ENCODE assay signal across 17 cellular contexts in the genomic region with DNA sequence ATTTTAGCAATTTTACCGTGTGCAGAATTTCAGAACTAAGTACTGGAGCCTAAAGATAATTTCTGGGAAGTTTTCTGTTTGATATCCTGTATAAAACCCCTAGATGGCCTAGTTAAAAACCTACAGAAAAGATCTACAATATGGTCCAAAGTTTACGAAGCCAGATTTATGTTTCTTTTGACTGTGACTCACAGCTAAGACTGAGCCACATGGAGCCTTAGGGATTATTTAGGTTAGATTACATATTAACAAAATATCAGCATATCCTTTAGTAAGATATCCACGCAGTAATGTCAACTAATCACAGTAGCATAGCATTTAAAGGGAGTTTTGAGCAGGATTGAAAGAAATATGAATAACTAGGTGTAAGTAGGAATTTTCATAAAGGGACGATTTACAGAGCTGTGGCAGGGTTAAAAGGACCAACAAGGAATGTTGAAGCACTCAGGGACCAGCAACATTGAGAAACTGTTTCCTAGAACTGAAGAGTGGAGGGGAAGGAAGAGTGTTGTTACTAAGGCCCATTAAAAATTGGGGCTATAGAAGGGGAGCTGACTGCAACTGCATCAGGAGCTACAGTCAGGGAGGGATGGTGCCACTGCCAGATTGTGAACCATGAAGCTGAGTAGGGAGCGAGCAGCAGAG.
DNase-seq lines count a peak whose midpoint lies in the region; ATAC-seq and FAIRE-seq lines count a peak whose summit lies in the region.
"Had no signal": no experiment of that assay in that cellular context is flagged by ENCODE, and none has a peak within 500 bp of the region (broad histone marks: within the 10 kb centered on the region; RNA-seq: fewer than 3 reads in every experiment).

No MANE protein-coding gene starts in this region.

- no peaks in the 10 kb centered on the region for H3K9me3 Mint-ChIP-seq in activated naive CD4-positive, alpha-beta T cell treated with anti-CD3 and anti-CD28 coated beads for 36 hours
- H3K9me3 Mint-ChIP-seq: GM23338 had no signal

- no peak overlapping the region for H3K4me3 ChIP-seq in mesenchymal stem cell (ENCODE audit: insufficient read depth in 1 of 2, low read depth in 1 of 2, low read length in 2 of 2)
- H3K4me3 ChIP-seq: GM23338, PC-9 had no signal

- H4K91ac ChIP-seq in mesenchymal stem cell (ENCODE audit: low read length), result no peak overlapping the region

- H3K4me1 Mint-ChIP-seq in activated naive CD4-positive, alpha-beta T cell treated with anti-CD3 and anti-CD28 coated beads for 36 hours (ENCODE audit: low read depth), result peaks cover 2% of the 10 kb centered on the region

- no peak overlapping the region for H3K9ac ChIP-seq in mesenchymal stem cell (ENCODE audit: low read length)
- H3K9ac ChIP-seq: KMS-11 had no signal

- H3K36me3 Mint-ChIP-seq in activated naive CD4-positive, alpha-beta T cell treated with anti-CD3 and anti-CD28 coated beads for 36 hours (ENCODE audit: low read depth), result no peaks in the 10 kb centered on the region
- H3K36me3 Mint-ChIP-seq: CD14-positive monocyte had no signal

- no peak overlapping the region for H3K4me3 Mint-ChIP-seq in activated naive CD4-positive, alpha-beta T cell treated with anti-CD3 and anti-CD28 coated beads for 36 hours
- H3K4me3 Mint-ChIP-seq: GM23338 had no signal

- H3K36me3 ChIP-seq in mesenchymal stem cell (ENCODE audit: control insufficient read depth in 1 of 2, insufficient read depth in 2 of 2, low read depth in 1 of 2, low read length in 2 of 2), result no peaks in the 10 kb centered on the region

- H2BK120ac ChIP-seq in mesenchymal stem cell (ENCODE audit: low read depth, low read length), result no peak overlapping the region

- peak overlapping the region in 1 of 2 experiments; percentile 21 for H3K18ac ChIP-seq in mesenchymal stem cell (ENCODE audit: low read depth in 1 of 2, low read length in 2 of 2)

- H2AFZ ChIP-seq in mesenchymal stem cell (ENCODE audit: low read depth, low read length), result no peak overlapping the region
- H2AFZ ChIP-seq: GM23338, PC-9 had no signal

- peak overlapping the region; percentile 21 for H3K4me2 ChIP-seq in mesenchymal stem cell (ENCODE audit: low read length, poor library complexity, severe bottlenecking)
- H3K4me2 ChIP-seq: GM23338, KMS-11, PC-9 had no signal

- no peak overlapping the region for H3K4ac ChIP-seq in mesenchymal stem cell (ENCODE audit: low read depth in 1 of 2, low read length in 2 of 2)

- H3K27ac Mint-ChIP-seq in activated naive CD4-positive, alpha-beta T cell treated with anti-CD3 and anti-CD28 coated beads for 36 hours, result no peak overlapping the region
- H3K27ac Mint-ChIP-seq: GM23338 had no signal

- H3K27me3 Mint-ChIP-seq in activated naive CD4-positive, alpha-beta T cell treated with anti-CD3 and anti-CD28 coated beads for 36 hours (ENCODE audit: low read depth), result no peaks in the 10 kb centered on the region

- intact Hi-C loops in activated naive CD4-positive, alpha-beta T cell treated with anti-CD3 and anti-CD28 coated beads for 36 hours (cut with micrococcal nuclease), result no loop called here

- no peak overlapping the region for H3K23ac ChIP-seq in mesenchymal stem cell (ENCODE audit: low read length in 2 of 2)

- no peak overlapping the region for H3K14ac ChIP-seq in mesenchymal stem cell (ENCODE audit: low read length in 2 of 2)

- peak overlapping the region; percentile 6 to 18 for H2BK12ac ChIP-seq in mesenchymal stem cell (ENCODE audit: low read length in 2 of 2)

- H3K27ac ChIP-seq in mesenchymal stem cell (ENCODE audit: low read length, poor library complexity, severe bottlenecking), result peak overlapping the region; percentile 61
- H3K27ac ChIP-seq: KMS-11, PC-9 had no signal

- no peak overlapping the region for H2BK15ac ChIP-seq in mesenchymal stem cell (ENCODE audit: low read depth, poor library complexity, severe bottlenecking)

- ATAC-seq in HG02884 (IDR thresholded peaks at IDR 0.05; ENCODE audit: unreplicated experiment) (no peak), HG02763 (IDR thresholded peaks at IDR 0.05; ENCODE audit: unreplicated experiment) (no peak)
- ATAC-seq: GM23338, HCT116 had no signal

- peak; percentile 55 for FAIRE-seq in GM19239 (lab: Jason Lieb, UNC)
- peak; percentile 45 for FAIRE-seq in RCC 7860 (lab: Jason Lieb, UNC)
- FAIRE-seq: G401.6 had no signal

- CTCF ChIA-PET in activated naive CD4-positive, alpha-beta T cell treated with anti-CD3 and anti-CD28 coated beads for 36 hours (lab: Charles Lee), result no interaction called here

- no peak overlapping the region for H4K8ac ChIP-seq in mesenchymal stem cell (ENCODE audit: low read length)

- 72% methylated on average over 3 of the region's 5 CpGs for WGBS in mesenchymal stem cell

- DNase-seq in GM19239 (ENCODE audit: insufficient read length, low spot score) (no peak), RCC 7860 (ENCODE audit: low spot score) (no peak), mesenchymal stem cell (peak; percentile 62), NCI-H128 (lab: John Stamatoyannopoulos, UW; ENCODE audit: unreplicated experiment) (no peak)
- no peak for DNase-seq in activated naive CD4-positive, alpha-beta T cell treated with anti-CD3 and anti-CD28 coated beads for 36 hours
- DNase-seq: DMS 273 treated with DMSO at 0.1 percent for 48 hours, NCI-H1436 treated with DMSO at 0.1 percent for 48 hours, NCI-H2029, NCI-H526, PC-9 had no signal

- peaks cover 5% of the 10 kb centered on the region for H3K4me1 ChIP-seq in mesenchymal stem cell (ENCODE audit: control insufficient read depth, insufficient read depth, low read depth, low read length)

- H3K9me3 ChIP-seq in mesenchymal stem cell (ENCODE audit: control insufficient read depth, low read length), result no peaks in the 10 kb centered on the region

- H2BK5ac ChIP-seq in mesenchymal stem cell (ENCODE audit: low read depth, low read length, poor library complexity, severe bottlenecking), result no peak overlapping the region

- peaks cover 0 to 12% of the 10 kb centered on the region in 2 experiments for H3K27me3 ChIP-seq in mesenchymal stem cell (ENCODE audit: control insufficient read depth in 1 of 2, insufficient read depth in 1 of 2, low read length in 2 of 2)

- H2AK5ac ChIP-seq in mesenchymal stem cell (ENCODE audit: low read length, severe bottlenecking), result no peak overlapping the region

- H3K79me1 ChIP-seq in mesenchymal stem cell (replicated peaks; ENCODE audit: low read length, poor library complexity, severe bottlenecking), result no peaks in the 10 kb centered on the region
